13 cellular contexts compared by ENCODE assay signal in the genomic region with DNA sequence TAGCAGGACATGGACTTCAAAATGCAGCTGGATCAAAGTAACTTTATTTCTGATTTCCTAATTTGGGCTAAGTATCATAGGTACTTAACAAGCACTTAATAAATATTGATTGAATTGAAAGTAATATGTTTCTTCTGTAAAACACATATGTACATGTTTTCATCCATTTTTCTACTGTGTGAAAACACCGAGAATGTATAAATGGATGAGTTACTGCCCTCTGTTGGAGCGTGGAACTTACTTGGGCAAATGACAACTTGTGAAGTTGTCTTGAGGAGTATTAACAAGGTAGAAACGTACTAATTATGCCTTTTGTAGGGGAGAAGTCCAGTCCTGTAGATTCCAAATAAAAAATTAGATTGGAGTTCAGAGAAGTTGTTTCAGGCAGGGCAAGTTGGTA.
DNase-seq lines count a peak whose midpoint lies in the region; ATAC-seq, FAIRE-seq and TF ChIP-seq lines count a peak whose summit lies in the region.
"Had no signal": no experiment of that assay in that cellular context is flagged by ENCODE, and none has a peak within 500 bp of the region (broad histone marks: within the 10 kb centered on the region; RNA-seq: fewer than 3 reads in every experiment).

No MANE protein-coding gene starts in this region.

- no peak overlapping the region for H2AFZ ChIP-seq in OCI-LY3 (ENCODE audit: low read depth, low read length)

- ATAC-seq in omental fat pad (ENCODE audit: low FRiP score) = no peak

- DNase-seq in choroid plexus epithelial cell (ENCODE audit: low read depth) = peak; percentile 55
- peak; percentile 21 to 41 for DNase-seq in lung microvascular endothelial cell (ENCODE audit: low read depth in 2 of 2)
- DNase-seq in omental fat pad (ENCODE audit: low spot score) = no peak
- DNase-seq in SK-N-DZ (ENCODE audit: low spot score) = no peak
- DNase-seq in activated CD4-positive, alpha-beta T cell treated with anti-CD3 and anti-CD28 coated beads for 1 hour = no peak
- no peak for DNase-seq in NCI-H1092 (lab: John Stamatoyannopoulos, UW)
- DNase-seq: cerebellar nuclear complex; mammary epithelial cell; NCI-H2227 treated with DMSO at 0.1 percent for 48 hours; stimulated activated CD4-positive, alpha-beta T cell treated with anti-CD3 and anti-CD28 coated beads, Interleukin-2, amount 100 ng/mL, for 48 hours had no signal

- H3K4me2 ChIP-seq in OCI-LY3 (ENCODE audit: low read length) = no peak overlapping the region

- H3K9ac ChIP-seq in OCI-LY3 (ENCODE audit: low read length) = no peak overlapping the region

- H4K20me1 ChIP-seq in OCI-LY3 (ENCODE audit: insufficient read depth, low read length) = no peaks in the 10 kb centered on the region

- TF ChIP-seq CTCF in OCI-LY3 (IDR thresholded peaks at IDR 0.05; ENCODE audit: low read depth, low read length) = peak; percentile 71
- TF ChIP-seq CTCF in choroid plexus epithelial cell (conservative IDR thresholded peaks at IDR 0.05; ENCODE audit: low read depth, low read length) = peak; percentile 51
- TF ChIP-seq CTCF in omental fat pad (IDR thresholded peaks at IDR 0.05) = no peak

- H3K4me3 ChIP-seq in OCI-LY3 (ENCODE audit: low read length) (no peak overlapping the region), choroid plexus epithelial cell (ENCODE audit: low read depth, low read length) (no peak overlapping the region)
- H3K4me3 ChIP-seq: prostate gland had no signal

- H3K36me3 ChIP-seq in OCI-LY3 (replicated peaks; ENCODE audit: low read depth, low read length) = no peaks in the 10 kb centered on the region
- H3K36me3 ChIP-seq: prostate gland had no signal

- no peak overlapping the region for H3K27ac ChIP-seq in OCI-LY3 (ENCODE audit: low read length)
- H3K27ac ChIP-seq: prostate gland had no signal

- FAIRE-seq in G401.6 (lab: Jason Lieb, UNC) = peak; percentile 80

- H3K27me3 ChIP-seq in OCI-LY3 (ENCODE audit: low read depth, low read length) = no peaks in the 10 kb centered on the region

- H3K9me3 ChIP-seq in OCI-LY3 (ENCODE audit: insufficient read depth, low read length) = no peaks in the 10 kb centered on the region
- H3K9me3 ChIP-seq: prostate gland had no signal

- H3K79me2 ChIP-seq in OCI-LY3 (ENCODE audit: low read length) = no peaks in the 10 kb centered on the region

- no peaks in the 10 kb centered on the region for H3K4me1 ChIP-seq in OCI-LY3 (ENCODE audit: low read length)
- H3K4me1 ChIP-seq: prostate gland had no signal

Comparison
In these comparisons a context has a peak if more than half of its experiments do, and no peak if none do; other contexts are left out.
1. CTCF ChIP-seq: peak in OCI-LY3 (single experiment) and choroid plexus epithelial cell (single experiment); none in omental fat pad (0 of 3).
2. DNase-seq: peak in choroid plexus epithelial cell (single experiment) and lung microvascular endothelial cell (2 of 2); none in omental fat pad (single experiment), SK-N-DZ (single experiment), activated CD4-positive, alpha-beta T cell treated with anti-CD3 and anti-CD28 coated beads for 1 hour (single experiment) and NCI-H1092 (single experiment).